9 cellular contexts compared by ENCODE assay signal in the genomic region with DNA sequence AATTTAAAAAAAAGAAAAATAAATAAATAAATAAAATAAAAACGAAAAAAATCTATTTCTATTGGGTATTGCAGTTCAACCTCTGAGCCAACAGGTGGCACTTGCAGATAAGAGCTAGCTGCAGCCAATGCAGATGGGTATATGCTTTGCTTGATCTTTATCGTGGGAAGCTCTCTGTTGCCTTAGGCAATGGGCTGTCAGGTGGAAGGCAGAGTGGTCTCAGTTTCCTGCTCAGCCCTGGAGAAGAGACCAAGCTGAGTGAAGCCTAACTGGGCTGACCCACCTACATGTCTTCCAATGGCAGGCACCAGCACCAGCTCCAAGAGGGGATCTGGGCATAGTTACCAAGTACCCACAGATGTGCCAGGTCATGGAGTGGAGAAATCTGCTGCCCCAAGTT.
A peak's percentile ranks its signal among the peaks of the same experiment; 100 is the strongest.
DNase-seq lines count a peak whose midpoint lies in the region; ATAC-seq and TF ChIP-seq lines count a peak whose summit lies in the region.
"Had no signal": no experiment of that assay in that cellular context is flagged by ENCODE, and none has a peak within 500 bp of the region (broad histone marks: within the 10 kb centered on the region; RNA-seq: fewer than 3 reads in every experiment).

No MANE protein-coding gene starts in this region.

- DNase-seq in cardiac muscle cell (ENCODE audit: low read depth in 1 of 2, low spot score in 1 of 2) (peak in 1 of 2 donors; percentile 27), right atrium auricular region (ENCODE audit: low spot score) (no peak), NCI-H146 treated with DMSO at 0.1 percent for 48 hours (lab: John Stamatoyannopoulos, UW; ENCODE audit: unreplicated experiment) (peak; percentile 11), brain microvascular endothelial cell (peak; percentile 44), osteocyte (ENCODE audit: extremely low spot score, unreplicated experiment) (no peak), lower leg skin (ENCODE audit: low spot score in 2 of 2) (no peak), stomach (no peak)

- H3K4me1 ChIP-seq in cardiac muscle cell (ENCODE audit: low read depth) (no peaks in the 10 kb centered on the region), right atrium auricular region (no peaks in the 10 kb centered on the region), stomach (no peaks in the 10 kb centered on the region)
- H3K4me1 ChIP-seq: adrenal gland had no signal

- H3K36me3 ChIP-seq in cardiac muscle cell (no peaks in the 10 kb centered on the region), right atrium auricular region (no peaks in the 10 kb centered on the region), brain microvascular endothelial cell (replicated peaks) (no peaks in the 10 kb centered on the region), stomach (no peaks in the 10 kb centered on the region)
- H3K36me3 ChIP-seq: adrenal gland had no signal

- TF ChIP-seq POLR2A in lower leg skin (IDR thresholded peaks at IDR 0.05) (no peak), stomach (IDR thresholded peaks at IDR 0.05) (no peak)

- H3K4me3 ChIP-seq in cardiac muscle cell (no peak overlapping the region), right atrium auricular region (no peak overlapping the region), brain microvascular endothelial cell (ENCODE audit: low read depth, low read length) (no peak overlapping the region), lower leg skin (ENCODE audit: low read depth, poor library complexity, severe bottlenecking) (no peak overlapping the region), stomach (no peak overlapping the region)
- H3K4me3 ChIP-seq: adrenal gland had no signal

- H3K27ac ChIP-seq in cardiac muscle cell (no peak overlapping the region), right atrium auricular region (no peak overlapping the region), brain microvascular endothelial cell (no peak overlapping the region), stomach (no peak overlapping the region)
- H3K27ac ChIP-seq: adrenal gland had no signal

- intact Hi-C loops in lower leg skin (cut with DNase I; ENCODE audit: low total_unique reads) = no loop called here
- intact Hi-C loops in stomach (cut with DNase I; ENCODE audit: low total_unique reads) = no loop called here

- H3K27ac Mint-ChIP-seq in osteocyte (ENCODE audit: unreplicated experiment) = no peak overlapping the region

- H3K27me3 ChIP-seq in cardiac muscle cell (no peaks in the 10 kb centered on the region), right atrium auricular region (no peaks in the 10 kb centered on the region), brain microvascular endothelial cell (replicated peaks) (no peaks in the 10 kb centered on the region), stomach (no peaks in the 10 kb centered on the region)
- H3K27me3 ChIP-seq: adrenal gland had no signal

- H3K4me3 Mint-ChIP-seq in osteocyte (ENCODE audit: unreplicated experiment) = no peak overlapping the region

- no peaks in the 10 kb centered on the region for H3K4me1 Mint-ChIP-seq in osteocyte (ENCODE audit: unreplicated experiment)

- no peak for TF ChIP-seq EP300 in stomach (IDR thresholded peaks at IDR 0.05)

- no peaks in the 10 kb centered on the region for H3K9me3 ChIP-seq in cardiac muscle cell (ENCODE audit: low read depth)
- H3K9me3 ChIP-seq in right atrium auricular region = peaks cover 0 to 23% of the 10 kb centered on the region in 2 donors
- peaks cover 0 to 31% (median 6%) of the 10 kb centered on the region in 4 donors for H3K9me3 ChIP-seq in stomach
- H3K9me3 ChIP-seq: adrenal gland had no signal

- TF ChIP-seq CTCF in cardiac muscle cell (IDR thresholded peaks at IDR 0.05; ENCODE audit: low read depth, low read length) (peak; percentile 35), right atrium auricular region (IDR thresholded peaks at IDR 0.05) (no peak), brain microvascular endothelial cell (IDR thresholded peaks at IDR 0.05; ENCODE audit: low read depth, low read length, missing control alignments) (peak; percentile 76), osteocyte (IDR thresholded peaks at IDR 0.05) (peak; percentile 36), lower leg skin (IDR thresholded peaks at IDR 0.05) (no peak), stomach (IDR thresholded peaks at IDR 0.05) (peak in 1 of 7 experiments; percentile 8)

- H3K36me3 Mint-ChIP-seq in osteocyte (ENCODE audit: unreplicated experiment) = no peaks in the 10 kb centered on the region

- WGBS in lower leg skin, 2 donors = 16 to 30% methylated on average over 2 of the region's 2 CpGs
- 12 to 32% (median 25%) methylated on average over 2 of the region's 2 CpGs for WGBS in stomach, 5 donors

- in situ Hi-C loops in brain microvascular endothelial cell (cut with HindIII; ENCODE audit: low pct_ligation_motif_present, low sequenced_read_pairs) = no loop called here

- peaks cover 32% of the 10 kb centered on the region for H3K9me3 Mint-ChIP-seq in osteocyte (ENCODE audit: unreplicated experiment)

- H3K27me3 Mint-ChIP-seq in osteocyte (ENCODE audit: unreplicated experiment) = no peaks in the 10 kb centered on the region

- ATAC-seq in HG02870 (IDR thresholded peaks at IDR 0.05; ENCODE audit: unreplicated experiment) = no peak

Comparison
In these comparisons a context has a peak if more than half of its experiments do, and no peak if none do; other contexts are left out.
1. CTCF ChIP-seq: peak in cardiac muscle cell (single experiment), brain microvascular endothelial cell (single experiment) and osteocyte (single experiment); none in right atrium auricular region (0 of 2) and lower leg skin (0 of 3).
2. DNase-seq: peak in NCI-H146 treated with DMSO at 0.1 percent for 48 hours (single experiment) and brain microvascular endothelial cell (single experiment); none in right atrium auricular region (single experiment), osteocyte (single experiment), lower leg skin (0 of 2) and stomach (single experiment).